Comparison of ENCODE assay signal across 37 cellular contexts in the genomic region with DNA sequence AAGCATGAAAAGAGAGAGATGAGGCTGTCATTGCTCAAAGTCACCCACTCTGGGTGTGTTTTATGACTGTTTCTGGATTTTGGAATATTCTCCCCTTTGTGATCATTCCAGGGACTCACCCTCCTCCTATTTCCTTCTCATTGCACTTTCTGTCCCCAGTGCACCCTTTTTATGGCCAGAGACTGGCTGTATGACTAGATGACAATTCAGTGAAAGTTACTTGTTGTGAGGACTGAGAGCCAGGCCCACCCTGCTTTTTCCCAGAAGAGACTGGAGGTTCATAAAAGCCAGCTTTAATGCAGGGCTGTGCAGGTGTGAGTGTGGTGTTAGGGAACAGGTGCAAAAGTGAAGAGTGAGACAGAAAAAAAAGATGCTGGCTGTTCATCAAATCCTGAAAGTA. TPM values are rescaled to one million over a fixed set of nuclear protein-coding genes. Genes with fewer than 3 reads are reported as not detected.
"Had no signal": no experiment of that assay in that cellular context is flagged by ENCODE, and none has a peak within 500 bp of the region (broad histone marks: within the 10 kb centered on the region; RNA-seq: fewer than 3 reads in every experiment).

No MANE protein-coding gene starts in this region.

- H3K4me1 ChIP-seq: SJCRH30 had no signal

- H3K4me3 ChIP-seq: PC-9, SJCRH30, SK-N-MC had no signal

- H3K36me3 ChIP-seq: SJCRH30 had no signal

- DNase-seq: Karpas-422, KBM-7, MM.1S, MV-4-11, NCI-H1092, NCI-H1105, NCI-H1417 treated with DMSO at 0.1 percent for 48 hours, NCI-H1436 treated with DMSO at 0.1 percent for 48 hours, NCI-H1694 treated with DMSO at 0.1 percent for 48 hours, NCI-H187 treated with DMSO at 0.1 percent for 48 hours, NCI-H2029, NCI-H2081, NCI-H2171 treated with DMSO at 0.1 percent for 48 hours, NCI-H2227 treated with DMSO at 0.1 percent for 48 hours, NCI-H345, NCI-H446, NCI-H510A treated with DMSO at 0.1 percent for 48 hours, NCI-H524 treated with DMSO at 0.1 percent for 48 hours, NCI-H526 treated with DMSO at 0.1 percent for 48 hours, NCI-H774, PC-9, SHP77, SIG-M5, SJCRH30 had no signal

- H3K9ac ChIP-seq: KMS-11 had no signal

- FAIRE-seq: RCC 7860 had no signal

- ATAC-seq: Panc1, Right ventricle myocardium inferior, SK-N-SH treated with all-trans-retinoic acid at 6 μM for 48 hours had no signal

- H3K27ac ChIP-seq: KMS-11, PC-9, RWPE1, SJCRH30, SK-N-MC had no signal

RNA-seq across cellular contexts. Expression of gene CEACAM7, which starts 17.3 kb away (rescaled TPM):
- total RNA-seq: LHCN-M2, MCF 10A, NCI-H460, OCI-LY7, PC-9, Right ventricle myocardium inferior, RPMI7951, SJCRH30, SK-MEL-5 had no signal

RNA-seq across cellular contexts. Expression of gene CEACAM5, which starts 37.7 kb away (rescaled TPM):
- total RNA-seq: LHCN-M2, MCF 10A, NCI-H460, OCI-LY7, Right ventricle myocardium inferior, RPMI7951, SJCRH30, SK-MEL-5 had no signal

RNA-seq across cellular contexts. Expression of gene CEACAM4, which starts 43.9 kb away (rescaled TPM):
- total RNA-seq: LHCN-M2, MCF 10A, NCI-H460, OCI-LY7, PC-9, RPMI7951, SJCRH30, SK-MEL-5 had no signal
